ENCODE assay signal across 40 cellular contexts in genomic region chr2:149575742-149576141, GRCh38.
"Had no signal": no experiment of that assay in that cellular context is flagged by ENCODE, and none has a peak within 500 bp of the region (broad histone marks: within the 10 kb centered on the region; RNA-seq: fewer than 3 reads in every experiment).

No MANE protein-coding gene starts in this region.

- FAIRE-seq: astrocyte had no signal

- H3K4me3 ChIP-seq: body of pancreas, breast epithelium, MG63, Peyer's patch had no signal

- DNase-seq: activated CD4-positive, alpha-beta memory T cell treated with anti-CD3 and anti-CD28 coated beads, Interleukin-2, amount 10 ng/mL, durations not matched to agents 7 days and 5 days; activated CD4-positive, alpha-beta T cell treated with anti-CD3 and anti-CD28 coated beads for 1 hour; activated CD4-positive, alpha-beta T cell treated with anti-CD3 and anti-CD28 coated beads for 48 hours; activated CD4-positive, CD25-positive, alpha-beta regulatory T cell; activated CD8-positive, alpha-beta memory T cell treated with anti-CD3 and anti-CD28 coated beads for 24 hours; activated CD8-positive, alpha-beta memory T cell treated with anti-CD3 and anti-CD28 coated beads, Interleukin-2, amount 10 ng/mL, durations not matched to agents 7 days and 5 days; activated CD8-positive, alpha-beta memory T cell treated with anti-CD3 and anti-CD28 coated beads, Interleukin-2, amount 50 U/mL, for 48 hours; activated effector memory CD4-positive, alpha-beta T cell treated with anti-CD3 and anti-CD28 coated beads, Interleukin-2, amount 50 U/mL, for 16 hours; activated naive CD4-positive, alpha-beta T cell; activated naive CD4-positive, alpha-beta T cell treated with anti-CD3 and anti-CD28 coated beads, Interleukin-2, amount 50 U/mL, for 16 hours; activated naive CD8-positive, alpha-beta T cell treated with anti-CD3 and anti-CD28 coated beads for 36 hours; activated T-cell treated with anti-CD3 and anti-CD28 coated beads, Interleukin-2, amount 50 U/mL, for 1 hour; activated T-cell treated with anti-CD3 and anti-CD28 coated beads, Interleukin-2, amount 50 U/mL, for 72 hours; amniotic stem cell; body of pancreas; Karpas-422; MG63; NCI-H1048; NCI-H1105 treated with DMSO at 0.1 percent for 48 hours; NCI-H1436; NCI-H1694; NCI-H1930; NCI-H2081 treated with DMSO at 0.1 percent for 48 hours; NCI-H226; NCI-H446 treated with DMSO at 0.1 percent for 48 hours; NCI-H524; NCI-H69; NK-92 treated with Interleukin-12 subunit alpha and Interleukin-12 subunit beta, amount 100 ng/mL, for 24 hours; PC-3; Peyer's patch; SIG-M5; SW 1271; T-helper 1 cell; T1000; WERI-Rb-1 had no signal

- H3K27ac Mint-ChIP-seq: activated CD4-positive, alpha-beta memory T cell treated with anti-CD3 and anti-CD28 coated beads, Interleukin-2, amount 10 ng/mL, durations not matched to agents 7 days and 5 days; activated T-cell treated with anti-CD3 and anti-CD28 coated beads, Interleukin-2, amount 50 U/mL, for 72 hours; activated T-helper 17 cell treated with anti-CD3 and anti-CD28 coated beads, Interleukin-2, amount 50 U/mL, for 72 hours had no signal

- H3K9me3 Mint-ChIP-seq: activated CD4-positive, alpha-beta memory T cell treated with anti-CD3 and anti-CD28 coated beads, Interleukin-2, amount 10 ng/mL, durations not matched to agents 7 days and 5 days; activated naive CD8-positive, alpha-beta T cell treated with anti-CD3 and anti-CD28 coated beads for 36 hours; activated T-cell treated with anti-CD3 and anti-CD28 coated beads, Interleukin-2, amount 50 U/mL, for 72 hours; activated T-helper 17 cell treated with anti-CD3 and anti-CD28 coated beads, Interleukin-2, amount 50 U/mL, for 72 hours had no signal

- H3K4me1 ChIP-seq: breast epithelium had no signal

- H3K27me3 ChIP-seq: body of pancreas, breast epithelium, MG63, Peyer's patch had no signal

- H3K4me3 Mint-ChIP-seq: activated CD4-positive, alpha-beta memory T cell treated with anti-CD3 and anti-CD28 coated beads, Interleukin-2, amount 10 ng/mL, durations not matched to agents 7 days and 5 days; activated CD8-positive, alpha-beta memory T cell treated with anti-CD3 and anti-CD28 coated beads, Interleukin-2, amount 10 ng/mL, durations not matched to agents 7 days and 5 days; activated naive CD8-positive, alpha-beta T cell treated with anti-CD3 and anti-CD28 coated beads for 36 hours; activated T-cell treated with anti-CD3 and anti-CD28 coated beads, Interleukin-2, amount 50 U/mL, for 72 hours; activated T-helper 17 cell treated with anti-CD3 and anti-CD28 coated beads, Interleukin-2, amount 50 U/mL, for 72 hours had no signal

- H3K27me3 Mint-ChIP-seq: activated CD4-positive, alpha-beta memory T cell treated with anti-CD3 and anti-CD28 coated beads, Interleukin-2, amount 10 ng/mL, durations not matched to agents 7 days and 5 days; activated CD8-positive, alpha-beta memory T cell treated with anti-CD3 and anti-CD28 coated beads, Interleukin-2, amount 10 ng/mL, durations not matched to agents 7 days and 5 days; activated naive CD8-positive, alpha-beta T cell treated with anti-CD3 and anti-CD28 coated beads for 36 hours; activated T-helper 17 cell treated with anti-CD3 and anti-CD28 coated beads, Interleukin-2, amount 50 U/mL, for 72 hours had no signal

- ATAC-seq: activated CD8-positive, alpha-beta memory T cell treated with anti-CD3 and anti-CD28 coated beads, Interleukin-2, amount 10 ng/mL, durations not matched to agents 7 days and 5 days; activated T-cell treated with anti-CD3 and anti-CD28 coated beads, Interleukin-2, amount 50 U/mL, for 72 hours; activated T-helper 17 cell treated with anti-CD3 and anti-CD28 coated beads, Interleukin-2, amount 50 U/mL, for 72 hours; body of pancreas; PC-3; Right ventricle myocardium inferior had no signal

- H3K27ac ChIP-seq: body of pancreas, breast epithelium, Peyer's patch, RWPE1, WERI-Rb-1 had no signal

- H3K9me3 ChIP-seq: body of pancreas, breast epithelium, MG63, Peyer's patch had no signal
